Comparison of ENCODE assay signal across 16 cellular contexts in the genomic region with DNA sequence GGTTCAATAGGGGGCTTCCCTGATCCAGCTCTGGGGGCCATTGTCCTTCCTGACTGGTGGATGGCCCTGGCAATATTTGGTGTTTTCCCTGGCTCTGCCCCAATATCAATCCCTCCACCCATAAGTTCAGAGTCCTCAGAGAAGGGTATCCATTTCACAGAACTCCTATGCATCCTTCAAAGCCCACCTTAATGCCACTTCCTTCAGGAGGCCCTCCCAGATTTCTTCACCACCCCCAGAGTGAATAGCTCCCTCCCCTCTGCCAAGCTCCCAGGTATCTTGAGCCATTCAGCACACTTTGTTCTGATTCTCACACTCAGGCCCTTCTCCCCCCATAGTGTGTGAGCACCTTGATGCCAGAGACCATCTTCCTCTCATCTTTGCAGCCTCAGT. TPM values are rescaled to one million over a fixed set of nuclear protein-coding genes. Genes with fewer than 3 reads are reported as not detected.
DNase-seq lines count a peak whose midpoint lies in the region; ATAC-seq and TF ChIP-seq lines count a peak whose summit lies in the region.
"Had no signal": no experiment of that assay in that cellular context is flagged by ENCODE, and none has a peak within 500 bp of the region (broad histone marks: within the 10 kb centered on the region; RNA-seq: fewer than 3 reads in every experiment).

No MANE protein-coding gene starts in this region.

- H3K36me3 ChIP-seq in heart right ventricle (peaks cover 0 to 5% (median 0%) of the 10 kb centered on the region in 9 donors), fibroblast of lung (ENCODE audit: control insufficient read depth, insufficient read depth, low read length) (no peaks in the 10 kb centered on the region), uterus (no peaks in the 10 kb centered on the region), HAP-1 (replicated peaks) (peaks cover 19% of the 10 kb centered on the region)
- H3K36me3 ChIP-seq: right lobe of liver had no signal

- no peaks in the 10 kb centered on the region for H4K20me1 ChIP-seq in fibroblast of lung (ENCODE audit: control insufficient read depth, extremely low read depth, insufficient read depth, low read length)

- H3K4me1 Mint-ChIP-seq in progenitor cell of endocrine pancreas (ENCODE audit: low read depth), result peaks cover 42% of the 10 kb centered on the region
- H3K4me1 Mint-ChIP-seq: stimulated activated naive CD8-positive, alpha-beta T cell treated with anti-CD3 and anti-CD28 coated beads, Interleukin-15, amount 100 ng/mL, for 72 hours had no signal

- DNase-seq in heart right ventricle (no peak), left cardiac atrium (no peak), fibroblast of lung (ENCODE audit: low read depth in 2 of 2) (no peak), progenitor cell of endocrine pancreas (ENCODE audit: low spot score, unreplicated experiment) (no peak), uterus (no peak), HAP-1 (ENCODE audit: low spot score in 2 of 2) (no peak), DMS79 treated with DMSO at 0.1 percent for 48 hours (lab: John Stamatoyannopoulos, UW) (no peak)
- no peak for DNase-seq in central memory CD4-positive, alpha-beta T cell
- DNase-seq: activated CD8-positive, alpha-beta memory T cell treated with anti-CD3 and anti-CD28 coated beads, Interleukin-2, amount 10 ng/mL, durations not matched to agents 7 days and 5 days; HCEC 1CT; NCI-H1930; stimulated activated naive CD8-positive, alpha-beta T cell treated with anti-CD3 and anti-CD28 coated beads, Interleukin-15, amount 100 ng/mL, for 72 hours had no signal

- H3K9ac ChIP-seq in fibroblast of lung (ENCODE audit: insufficient read depth, low read length), result no peak overlapping the region

- H3K27ac ChIP-seq in heart right ventricle (peak overlapping the region in 9 of 10 donors; percentile 82 to 98 (median 96)), fibroblast of lung (ENCODE audit: insufficient read depth, low read length) (peak overlapping the region; percentile 14), uterus (peak overlapping the region; percentile 92)

- H2AFZ ChIP-seq in fibroblast of lung (ENCODE audit: low read length), result no peak overlapping the region

- peaks cover 17% of the 10 kb centered on the region for H3K79me2 ChIP-seq in fibroblast of lung (ENCODE audit: control insufficient read depth, insufficient read depth, low read length)

- H3K27me3 ChIP-seq in heart right ventricle (peaks cover 0 to 9% (median 0%) of the 10 kb centered on the region in 7 donors), fibroblast of lung (ENCODE audit: control insufficient read depth, insufficient read depth, low read length) (no peaks in the 10 kb centered on the region), uterus (no peaks in the 10 kb centered on the region), HAP-1 (ENCODE audit: low read depth) (no peaks in the 10 kb centered on the region)
- H3K27me3 ChIP-seq: right lobe of liver had no signal

- TF ChIP-seq CTCF in heart right ventricle (IDR thresholded peaks at IDR 0.05) (no peak), fibroblast of lung (conservative IDR thresholded peaks at IDR 0.05 in 1 of 2, IDR thresholded peaks at IDR 0.05 in 1 of 2; ENCODE audit: low read depth in 1 of 2, low read length in 2 of 2) (no peak), progenitor cell of endocrine pancreas (IDR thresholded peaks at IDR 0.05; ENCODE audit: unreplicated experiment) (no peak), uterus (IDR thresholded peaks at IDR 0.05) (no peak)

- H3K4me3 ChIP-seq in heart right ventricle (peak overlapping the region in 3 of 10 donors; percentile 68 to 77 (median 73)), fibroblast of lung (replicated peaks in 1 of 4; ENCODE audit: control extremely low read depth in 1 of 4, insufficient read depth in 1 of 4, low read depth in 3 of 4, low read length in 4 of 4) (no peak overlapping the region), uterus (no peak overlapping the region), HAP-1 (no peak overlapping the region)
- H3K4me3 ChIP-seq: right lobe of liver had no signal

- ATAC-seq in heart right ventricle (no peak), left cardiac atrium (no peak)
- ATAC-seq: activated CD8-positive, alpha-beta memory T cell treated with anti-CD3 and anti-CD28 coated beads, Interleukin-2, amount 10 ng/mL, durations not matched to agents 7 days and 5 days; activated naive CD4-positive, alpha-beta T cell treated with anti-CD3 and anti-CD28 coated beads, Interleukin-2, amount 50 U/mL, for 72 hours; stimulated activated naive CD8-positive, alpha-beta T cell treated with anti-CD3 and anti-CD28 coated beads, Interleukin-15, amount 100 ng/mL, for 72 hours had no signal

- no peaks in the 10 kb centered on the region for H3K9me3 Mint-ChIP-seq in progenitor cell of endocrine pancreas (ENCODE audit: low read depth)
- H3K9me3 Mint-ChIP-seq: activated naive CD4-positive, alpha-beta T cell treated with anti-CD3 and anti-CD28 coated beads, Interleukin-2, amount 50 U/mL, for 72 hours; stimulated activated naive CD8-positive, alpha-beta T cell treated with anti-CD3 and anti-CD28 coated beads, Interleukin-15, amount 100 ng/mL, for 72 hours had no signal

- H3K4me3 Mint-ChIP-seq in progenitor cell of endocrine pancreas (ENCODE audit: low read depth), result no peak overlapping the region
- H3K4me3 Mint-ChIP-seq: activated CD8-positive, alpha-beta memory T cell treated with anti-CD3 and anti-CD28 coated beads, Interleukin-2, amount 10 ng/mL, durations not matched to agents 7 days and 5 days; stimulated activated naive CD8-positive, alpha-beta T cell treated with anti-CD3 and anti-CD28 coated beads, Interleukin-15, amount 100 ng/mL, for 72 hours had no signal

- no peak overlapping the region for H3K4me2 ChIP-seq in fibroblast of lung (ENCODE audit: extremely low read depth, insufficient read depth, low read length)

- H3K36me3 Mint-ChIP-seq in progenitor cell of endocrine pancreas (ENCODE audit: insufficient read depth), result peaks cover 2% of the 10 kb centered on the region
- H3K36me3 Mint-ChIP-seq: activated CD8-positive, alpha-beta memory T cell treated with anti-CD3 and anti-CD28 coated beads, Interleukin-2, amount 10 ng/mL, durations not matched to agents 7 days and 5 days; activated naive CD4-positive, alpha-beta T cell treated with anti-CD3 and anti-CD28 coated beads, Interleukin-2, amount 50 U/mL, for 72 hours had no signal

- in situ Hi-C loops in HAP-1 (cut with MboI; ENCODE audit: low sequenced_read_pairs), result no loop called here

- intact Hi-C loops in heart right ventricle (cut with DNase I), result loop anchor here in 3 of 10 donors (5.0 kb wide), 1 partner anchor 67 kb away; the partner anchor contains the start of genes KCNK6 (in 3 of the 3) and YIF1B (in 3 of the 3)
- intact Hi-C loops in left cardiac atrium (cut with DNase I), result no loop called here
- intact Hi-C loops in uterus (cut with DNase I; ENCODE audit: low total_unique reads), result no loop called here

- H3K9me3 ChIP-seq in heart right ventricle (no peaks in the 10 kb centered on the region), fibroblast of lung (ENCODE audit: control insufficient read depth, insufficient read depth, low read depth, low read length) (no peaks in the 10 kb centered on the region), uterus (no peaks in the 10 kb centered on the region), HAP-1 (no peaks in the 10 kb centered on the region)
- H3K9me3 ChIP-seq: right lobe of liver had no signal

- peaks cover 6 to 93% (median 39%) of the 10 kb centered on the region in 9 donors for H3K4me1 ChIP-seq in heart right ventricle
- H3K4me1 ChIP-seq in fibroblast of lung (ENCODE audit: control insufficient read depth, extremely low read depth, insufficient read depth, low read length), result peaks cover 24% of the 10 kb centered on the region
- H3K4me1 ChIP-seq in uterus, result peaks cover 0 to 9% of the 10 kb centered on the region in 2 donors
- peaks cover 17% of the 10 kb centered on the region for H3K4me1 ChIP-seq in HAP-1

- TF ChIP-seq POLR2A in uterus (IDR thresholded peaks at IDR 0.05), result no peak

- peak overlapping the region; percentile 93 for H3K27ac Mint-ChIP-seq in progenitor cell of endocrine pancreas
- H3K27ac Mint-ChIP-seq: activated CD8-positive, alpha-beta memory T cell treated with anti-CD3 and anti-CD28 coated beads, Interleukin-2, amount 10 ng/mL, durations not matched to agents 7 days and 5 days; stimulated activated naive CD8-positive, alpha-beta T cell treated with anti-CD3 and anti-CD28 coated beads, Interleukin-15, amount 100 ng/mL, for 72 hours had no signal

- H3K27me3 Mint-ChIP-seq in progenitor cell of endocrine pancreas, result no peaks in the 10 kb centered on the region

RNA-seq across cellular contexts. Expression of gene PPP1R14A, which starts 5.8 kb away (rescaled TPM):
- 10 to 100 TPM; 11.2 to 82.6 (median 20.7) TPM for total RNA-seq in heart right ventricle
- polyA plus RNA-seq in heart right ventricle, result 100 to 1,000 TPM in 1 of 2 donors, 10 to 100 TPM in 1; 45.4 to 184 TPM
- total RNA-seq in left cardiac atrium, result 10 to 100 TPM; 34.4 to 67.0 TPM
- 2.1 and 7.1 TPM in 2 replicates for total RNA-seq in fibroblast of lung
- polyA plus RNA-seq in fibroblast of lung, result 2.2 and 146 TPM in 2 replicates
- polyA plus RNA-seq in fibroblast of lung (2012), result 7.5 and 373 TPM in 2 replicates
- polyA minus RNA-seq in fibroblast of lung (ENCODE audit: low replicate concordance), result 0.52 and 15.9 TPM in 2 replicates
- 15.2 and 17.2 TPM in 2 replicates for total RNA-seq in progenitor cell of endocrine pancreas
- 100 to 1,000 TPM in 3 of 4 donors, 1 to 10 TPM in 1; 9.3 to 225 (median 172) TPM for total RNA-seq in uterus
- total RNA-seq: A673; activated CD8-positive, alpha-beta memory T cell treated with anti-CD3 and anti-CD28 coated beads, Interleukin-2, amount 10 ng/mL, durations not matched to agents 7 days and 5 days; SK-MEL-5 had no signal

RNA-seq across cellular contexts. Expression of gene SPINT2, which starts 13.9 kb away (rescaled TPM):
- total RNA-seq in heart right ventricle, result 10 to 100 TPM in 7 of 10 donors, 1 to 10 TPM in 3; 4.5 to 29.2 (median 12.7) TPM
- polyA plus RNA-seq in heart right ventricle, result 10 to 100 TPM in 1 of 2 donors, 1 to 10 TPM in 1; 3.4 to 12.7 TPM
- 10 to 100 TPM in 1 of 2 donors, 1 to 10 TPM in 1; 8.6 to 13.6 TPM for total RNA-seq in left cardiac atrium
- total RNA-seq in fibroblast of lung, result 4.5 and 8.7 TPM in 2 replicates
- polyA plus RNA-seq in fibroblast of lung, result 2.1 and 4.6 TPM in 2 replicates
- polyA plus RNA-seq in fibroblast of lung (2012), result 2.1 and 7.6 TPM in 2 replicates
- polyA minus RNA-seq in fibroblast of lung (ENCODE audit: low replicate concordance), result 1.6 and 24.3 TPM in 2 replicates
- total RNA-seq in progenitor cell of endocrine pancreas, result 519 and 559 TPM in 2 replicates
- 10 to 100 TPM; 11.8 to 72.8 (median 29.4) TPM for total RNA-seq in uterus
- total RNA-seq: A673, SK-MEL-5 had no signal

RNA-seq across cellular contexts. Expression of gene DPF1, which starts 26.4 kb away (rescaled TPM):
- under 1 TPM in 6 of 10 donors, not detected in 4; 0.16 to 0.72 (median 0.30) TPM for total RNA-seq in heart right ventricle
- under 1 TPM in 1 of 2 donors, not detected in 1; 0.09 TPM for polyA plus RNA-seq in heart right ventricle
- under 1 TPM in 1 of 2 donors, not detected in 1; 0.26 TPM for total RNA-seq in left cardiac atrium
- 0.50 and 0.51 TPM in 2 replicates for total RNA-seq in fibroblast of lung
- 1.6 and 5.2 TPM in 2 replicates for polyA plus RNA-seq in fibroblast of lung
- polyA plus RNA-seq in fibroblast of lung (2012), result 1.6 and 5.0 TPM in 2 replicates
- polyA minus RNA-seq in fibroblast of lung (ENCODE audit: low replicate concordance), result 3.0 and 9.4 TPM in 2 replicates
- 4.8 and 4.9 TPM in 2 replicates for total RNA-seq in progenitor cell of endocrine pancreas
- 1 to 10 TPM in 1 of 4 donors, under 1 TPM in 1, not detected in 2; 0.85 to 4.2 TPM for total RNA-seq in uterus
- total RNA-seq: right lobe of liver had no signal

RNA-seq across cellular contexts. Expression of gene C19orf33, which starts 53.6 kb away (rescaled TPM):
- total RNA-seq in heart right ventricle (10 to 100 TPM in 1 of 10 donors, 1 to 10 TPM in 7, not detected in 2; 2.2 to 37.9 (median 3.7) TPM), left cardiac atrium (1 to 10 TPM; 2.1 to 5.9 TPM), fibroblast of lung (not detected in 2 replicates), progenitor cell of endocrine pancreas (3.0 and 3.5 TPM in 2 replicates), uterus (10 to 100 TPM in 1 of 4 donors, 1 to 10 TPM in 2, not detected in 1; 2.9 to 15.3 (median 4.1) TPM)
- polyA plus RNA-seq in heart right ventricle (100 to 1,000 TPM in 1 of 2 donors, 10 to 100 TPM in 1; 24.9 to 133 TPM), fibroblast of lung (not detected in 2 replicates)
- 0.37 TPM in 1 of 2 replicates, not detected in the other for polyA plus RNA-seq in fibroblast of lung (2012)
- polyA minus RNA-seq in fibroblast of lung (ENCODE audit: low replicate concordance), result not detected in 2 replicates
- total RNA-seq: A673; activated CD8-positive, alpha-beta memory T cell treated with anti-CD3 and anti-CD28 coated beads, Interleukin-2, amount 10 ng/mL, durations not matched to agents 7 days and 5 days; activated naive CD4-positive, alpha-beta T cell treated with anti-CD3 and anti-CD28 coated beads, Interleukin-2, amount 50 U/mL, for 72 hours; SK-MEL-5 had no signal

Comparison
In these comparisons a context has a peak if more than half of its experiments do, and no peak if none do; other contexts are left out.
1. H3K27ac ChIP-seq: peak in every context shown above with its lines; median percentile 96 in heart right ventricle; 92 in uterus; 14 in fibroblast of lung.